ENCODE assay signal across 9 cellular contexts in genomic region chr15:65533057-65533752, GRCh38. TPM values are rescaled to one million over a fixed set of nuclear protein-coding genes. Genes with fewer than 3 reads are reported as not detected.
DNase-seq lines count a peak whose midpoint lies in the region; FAIRE-seq and TF ChIP-seq lines count a peak whose summit lies in the region.
"Had no signal": no experiment of that assay in that cellular context is flagged by ENCODE, and none has a peak within 500 bp of the region (broad histone marks: within the 10 kb centered on the region; RNA-seq: fewer than 3 reads in every experiment).

No MANE protein-coding gene starts in this region.

- H3K9me3 ChIP-seq in iPS-18a (ENCODE audit: control insufficient read depth, low read depth, low read length) (no peaks in the 10 kb centered on the region), transverse colon (no peaks in the 10 kb centered on the region)

- TF ChIP-seq EP300 in transverse colon (IDR thresholded peaks at IDR 0.05; ENCODE audit: low read depth), result no peak

- H3K36me3 ChIP-seq in iPS-18a (ENCODE audit: control insufficient read depth, low read depth, low read length) (no peaks in the 10 kb centered on the region), transverse colon (no peaks in the 10 kb centered on the region)

- peaks cover 6% of the 10 kb centered on the region for H3K36me3 Mint-ChIP-seq in activated naive CD4-positive, alpha-beta T cell treated with anti-CD3 and anti-CD28 coated beads, Interleukin-2, amount 50 U/mL, for 24 hours

- intact Hi-C loops in transverse colon (cut with DNase I; ENCODE audit: low total_unique reads), result no loop called here
- intact Hi-C loops in dorsolateral prefrontal cortex (cut with DNase I), result no loop called here

- H3K9me3 Mint-ChIP-seq in activated naive CD4-positive, alpha-beta T cell treated with anti-CD3 and anti-CD28 coated beads, Interleukin-2, amount 50 U/mL, for 24 hours, result no peaks in the 10 kb centered on the region

- no peak for DNase-seq in activated naive CD4-positive, alpha-beta T cell treated with Interleukin-2 at 50 U/mL for 16 hours
- DNase-seq in SK-MEL-5 (ENCODE audit: low read depth, low spot score) (peak; percentile 85), transverse colon (no peak), dorsolateral prefrontal cortex (no peak), RCC 7860 (ENCODE audit: low spot score) (no peak), anterior cingulate cortex (lab: John Stamatoyannopoulos, UW) (no peak)
- DNase-seq: MM.1S had no signal

- TF ChIP-seq POLR2A in transverse colon (IDR thresholded peaks at IDR 0.05), result no peak

- peaks cover 50% of the 10 kb centered on the region for H3K4me1 Mint-ChIP-seq in activated naive CD4-positive, alpha-beta T cell treated with anti-CD3 and anti-CD28 coated beads, Interleukin-2, amount 50 U/mL, for 24 hours

- no peaks in the 10 kb centered on the region for H3K27me3 Mint-ChIP-seq in activated naive CD4-positive, alpha-beta T cell treated with anti-CD3 and anti-CD28 coated beads, Interleukin-2, amount 50 U/mL, for 24 hours

- peak overlapping the region; percentile 2 for H3K9ac ChIP-seq in iPS-18a (ENCODE audit: low read length)

- H3K4me3 ChIP-seq in iPS-18a (ENCODE audit: low read length) (peak overlapping the region; percentile 21), transverse colon (no peak overlapping the region), dorsolateral prefrontal cortex (peak overlapping the region in 17 of 59 donors; percentile 1 to 95 (median 17))

- in situ Hi-C loops in SK-MEL-5 (cut with HindIII; ENCODE audit: low pct_unique_long_range_greater_than_20kb, low sequenced_read_pairs) (no loop called here), transverse colon (cut with MboI; ENCODE audit: low pct_ligation_motif_present in 1 of 4, low pct_unique_long_range_greater_than_20kb in 1 of 4, low sequenced_read_pairs in 3 of 4) (no loop called here)

- TF ChIP-seq CTCF in transverse colon (IDR thresholded peaks at IDR 0.05) (no peak), dorsolateral prefrontal cortex (IDR thresholded peaks at IDR 0.05 in 54 of 56, conservative IDR thresholded peaks at IDR 0.05 in 2 of 56; ENCODE audit: low read depth in 1 of 56, partially characterized antibody in 56 of 56) (no peak)

- WGBS in transverse colon (ENCODE audit: low coverage in 1 of 2), 2 donors, result 55 to 56% methylated on average over 4 to 5 of the region's 5 CpGs

- FAIRE-seq in RCC 7860 (lab: Jason Lieb, UNC), result no peak

- H3K27me3 ChIP-seq in iPS-18a (ENCODE audit: control insufficient read depth, insufficient read depth, low read length) (no peaks in the 10 kb centered on the region), transverse colon (no peaks in the 10 kb centered on the region), dorsolateral prefrontal cortex (no peaks in the 10 kb centered on the region)

- peaks cover 21% of the 10 kb centered on the region for H3K4me1 ChIP-seq in iPS-18a (ENCODE audit: control insufficient read depth, low read depth, low read length)
- H3K4me1 ChIP-seq in transverse colon, result peaks cover 16 to 39% (median 32%) of the 10 kb centered on the region in 4 donors

- peak overlapping the region; percentile 89 for H3K4me3 Mint-ChIP-seq in activated naive CD4-positive, alpha-beta T cell treated with anti-CD3 and anti-CD28 coated beads, Interleukin-2, amount 50 U/mL, for 24 hours

- no peak overlapping the region for H3K27ac Mint-ChIP-seq in activated naive CD4-positive, alpha-beta T cell treated with anti-CD3 and anti-CD28 coated beads, Interleukin-2, amount 50 U/mL, for 24 hours

- no peak overlapping the region for H3K27ac ChIP-seq in iPS-18a (ENCODE audit: low read length)
- peak overlapping the region; percentile 14 to 86 (median 52) for H3K27ac ChIP-seq in transverse colon
- H3K27ac ChIP-seq in dorsolateral prefrontal cortex, result peak overlapping the region in 13 of 59 donors; percentile 1 to 64 (median 33)

RNA-seq across cellular contexts. Expression of gene HACD3, which starts 2.9 kb away (rescaled TPM):
- total RNA-seq in SK-MEL-5 (2014; rRNA removed; shearing (Covaris generic)), result 154 and 171 TPM in 2 replicates
- polyA plus RNA-seq in SK-MEL-5 (2015; cell fraction: cytosol; rRNA removed), result 83.7 and 95.5 TPM in 2 replicates
- 28.0 and 28.3 TPM in 2 replicates for polyA plus RNA-seq in SK-MEL-5 (2015; cell fraction: nucleus; rRNA removed)
- total RNA-seq in transverse colon (10 to 100 TPM in 3 of 4 donors, 1 to 10 TPM in 1; 2.6 to 48.0 (median 27.1) TPM), dorsolateral prefrontal cortex (100 to 1,000 TPM in 59 of 120 experiments, 10 to 100 TPM in 61; 71.7 to 121 (median 99.9) TPM)

RNA-seq across cellular contexts. Expression of gene DPP8, which starts 15.7 kb away (rescaled TPM):
- 17.4 and 23.2 TPM in 2 replicates for total RNA-seq in SK-MEL-5 (2014; rRNA removed; shearing (Covaris generic))
- polyA plus RNA-seq in SK-MEL-5 (2015; cell fraction: cytosol; rRNA removed), result 15.1 and 20.0 TPM in 2 replicates
- polyA plus RNA-seq in SK-MEL-5 (2015; cell fraction: nucleus; rRNA removed), result 20.0 and 30.9 TPM in 2 replicates
- 10 to 100 TPM; 20.2 to 66.5 (median 35.7) TPM for total RNA-seq in transverse colon
- total RNA-seq in dorsolateral prefrontal cortex, result 10 to 100 TPM; 43.5 to 88.6 (median 63.2) TPM
